In genomic region chr3:29773481-29773880, GRCh38 we compare ENCODE assay signal across 18 cellular contexts.
"Had no signal": no experiment of that assay in that cellular context is flagged by ENCODE, and none has a peak within 500 bp of the region (broad histone marks: within the 10 kb centered on the region; RNA-seq: fewer than 3 reads in every experiment).

No MANE protein-coding gene starts in this region.

- H3K27ac Mint-ChIP-seq: natural killer cell; progenitor cell of endocrine pancreas; stimulated activated naive B cell treated with anti-CD40 and anti-IgM and Interleukin-4, amounts not matched to agents 10 μg/mL and 1 μg/mL and 100 μg/mL, for 72 hours; stimulated activated naive CD8-positive, alpha-beta T cell treated with anti-CD3 and anti-CD28 coated beads, Interleukin-15, amount 100 ng/mL, for 72 hours had no signal

- H3K27me3 Mint-ChIP-seq: stimulated activated naive CD8-positive, alpha-beta T cell treated with anti-CD3 and anti-CD28 coated beads, Interleukin-15, amount 100 ng/mL, for 72 hours had no signal

- H3K4me1 Mint-ChIP-seq: natural killer cell; stimulated activated naive B cell treated with anti-CD40 and anti-IgM and Interleukin-4, amounts not matched to agents 10 μg/mL and 1 μg/mL and 100 μg/mL, for 72 hours; stimulated activated naive CD8-positive, alpha-beta T cell treated with anti-CD3 and anti-CD28 coated beads, Interleukin-15, amount 100 ng/mL, for 72 hours had no signal

- H3K36me3 Mint-ChIP-seq: natural killer cell; stimulated activated naive B cell treated with anti-CD40 and anti-IgM and Interleukin-4, amounts not matched to agents 10 μg/mL and 1 μg/mL and 100 μg/mL, for 72 hours had no signal

- DNase-seq: cortex of kidney; dorsolateral prefrontal cortex; effector CD8-positive, alpha-beta T cell; foreskin melanocyte; head of caudate nucleus; mammary epithelial cell; mucosa of descending colon; natural killer cell; occipital lobe; pancreas; right cardiac atrium; stimulated activated CD4-positive, alpha-beta T cell treated with anti-CD3 and anti-CD28 coated beads, Interleukin-4, amount 100 ng/mL, for 4 hours; stimulated activated naive B cell treated with anti-CD40 and anti-IgM and Interleukin-4, amounts not matched to agents 10 μg/mL and 1 μg/mL and 100 μg/mL, for 72 hours; stimulated activated naive CD8-positive, alpha-beta T cell treated with anti-CD3 and anti-CD28 coated beads, Interleukin-15, amount 100 ng/mL, for 72 hours; testis had no signal

- ATAC-seq: left lobe of liver; mucosa of descending colon; natural killer cell; pancreas; right cardiac atrium; stimulated activated naive B cell treated with anti-CD40 and anti-IgM and Interleukin-4, amounts not matched to agents 10 μg/mL and 1 μg/mL and 100 μg/mL, for 72 hours; stimulated activated naive CD8-positive, alpha-beta T cell treated with anti-CD3 and anti-CD28 coated beads, Interleukin-15, amount 100 ng/mL, for 72 hours had no signal

- H3K4me3 Mint-ChIP-seq: natural killer cell; neural crest cell; stimulated activated naive B cell treated with anti-CD40 and anti-IgM and Interleukin-4, amounts not matched to agents 10 μg/mL and 1 μg/mL and 100 μg/mL, for 72 hours; stimulated activated naive CD8-positive, alpha-beta T cell treated with anti-CD3 and anti-CD28 coated beads, Interleukin-15, amount 100 ng/mL, for 72 hours had no signal

- H3K9me3 Mint-ChIP-seq: neural crest cell; stimulated activated naive CD8-positive, alpha-beta T cell treated with anti-CD3 and anti-CD28 coated beads, Interleukin-15, amount 100 ng/mL, for 72 hours had no signal
